16 cellular contexts compared by ENCODE assay signal in genomic region chr10:113922787-113923570, GRCh38.
DNase-seq lines count a peak whose midpoint lies in the region; ATAC-seq and TF ChIP-seq lines count a peak whose summit lies in the region.
"Had no signal": no experiment of that assay in that cellular context is flagged by ENCODE, and none has a peak within 500 bp of the region (broad histone marks: within the 10 kb centered on the region; RNA-seq: fewer than 3 reads in every experiment).

No MANE protein-coding gene starts in this region.

- H3K9me3 Mint-ChIP-seq in activated naive CD8-positive, alpha-beta T cell treated with anti-CD3 and anti-CD28 coated beads for 36 hours: no peaks in the 10 kb centered on the region
- H3K9me3 Mint-ChIP-seq in CD4-positive, alpha-beta T cell: peaks cover 4% of the 10 kb centered on the region
- H3K9me3 Mint-ChIP-seq: central memory CD8-positive, alpha-beta T cell had no signal

- H2AFZ ChIP-seq in OCI-LY1 (ENCODE audit: low read length): no peak overlapping the region

- no peak overlapping the region for H3K4me3 Mint-ChIP-seq in activated naive CD8-positive, alpha-beta T cell treated with anti-CD3 and anti-CD28 coated beads for 36 hours
- H3K4me3 Mint-ChIP-seq in CD4-positive, alpha-beta T cell: no peak overlapping the region
- H3K4me3 Mint-ChIP-seq: activated B cell treated with CpG ODN at 0.5 μM for 24 hours; CD8-positive, alpha-beta T cell; central memory CD8-positive, alpha-beta T cell; natural killer cell had no signal

- ATAC-seq in left ventricle myocardium superior: peak; percentile 78
- ATAC-seq in GM21619 (IDR thresholded peaks at IDR 0.05; ENCODE audit: unreplicated experiment): no peak
- no peak for ATAC-seq in CD4-positive, alpha-beta T cell (ENCODE audit: poor library complexity)
- ATAC-seq: CD8-positive, alpha-beta T cell; natural killer cell had no signal

- no peaks in the 10 kb centered on the region for H3K4me1 ChIP-seq in OCI-LY1 (ENCODE audit: insufficient read depth, low read length, severe bottlenecking)

- peaks cover 1% of the 10 kb centered on the region for H3K36me3 Mint-ChIP-seq in activated naive CD8-positive, alpha-beta T cell treated with anti-CD3 and anti-CD28 coated beads for 36 hours
- no peaks in the 10 kb centered on the region for H3K36me3 Mint-ChIP-seq in CD4-positive, alpha-beta T cell (ENCODE audit: low read depth)

- CTCF ChIA-PET in CD4-positive, alpha-beta T cell (lab: Charles Lee): interaction anchor here (1.1 kb wide), 1 partner anchor 15 kb away, joined by 3 read pairs; no protein-coding TSS in a partner anchor

- peak; percentile 0 for DNase-seq in NCI-H524 (lab: John Stamatoyannopoulos, UW)
- no peak for DNase-seq in NCI-H524 treated with DMSO at 0.1 percent for 48 hours (lab: John Stamatoyannopoulos, UW)
- peak; percentile 34 for DNase-seq in left ventricle myocardium superior
- no peak for DNase-seq in retinal pigment epithelial cell (ENCODE audit: low read depth)
- no peak for DNase-seq in activated naive CD8-positive, alpha-beta T cell treated with anti-CD3 and anti-CD28 coated beads for 36 hours
- no peak for DNase-seq in CD4-positive, alpha-beta T cell
- DNase-seq: activated B cell treated with CpG ODN at 0.5 μM for 24 hours; CD8-positive, alpha-beta T cell; natural killer cell; NCI-H1092 treated with DMSO at 0.1 percent for 48 hours; retina; stimulated activated CD4-positive, alpha-beta T cell treated with anti-CD3 and anti-CD28 coated beads, Interleukin-4, amount 100 ng/mL, for 1 hour had no signal

- no peak overlapping the region for H3K4me2 ChIP-seq in OCI-LY1 (ENCODE audit: low read length)

- TF ChIP-seq CTCF in OCI-LY1 (IDR thresholded peaks at IDR 0.05; ENCODE audit: low read length): peak; percentile 43; the same call in 1 of the 2 replicates
- TF ChIP-seq CTCF in retinal pigment epithelial cell (conservative IDR thresholded peaks at IDR 0.05; ENCODE audit: low read depth, low read length): peak; percentile 13
- TF ChIP-seq CTCF in CD4-positive, alpha-beta T cell (IDR thresholded peaks at IDR 0.05): no peak

- H3K79me2 ChIP-seq in OCI-LY1 (ENCODE audit: insufficient read depth, low read length): no peaks in the 10 kb centered on the region

- H3K9me2 ChIP-seq in OCI-LY1 (ENCODE audit: low read depth, low read length): no peaks in the 10 kb centered on the region

- H3K4me3 ChIP-seq in OCI-LY1 (ENCODE audit: low read depth, low read length, poor library complexity, severe bottlenecking): no peak overlapping the region
- no peak overlapping the region for H3K4me3 ChIP-seq in retinal pigment epithelial cell (ENCODE audit: low read length)

- POLR2A ChIA-PET in CD4-positive, alpha-beta T cell (lab: Charles Lee): no interaction called here

- H3K36me3 ChIP-seq in OCI-LY1 (ENCODE audit: insufficient read depth, low read length): no peaks in the 10 kb centered on the region

- no peak overlapping the region for H3K9ac ChIP-seq in OCI-LY1 (ENCODE audit: low read length)

- no peaks in the 10 kb centered on the region for H3K4me1 Mint-ChIP-seq in activated naive CD8-positive, alpha-beta T cell treated with anti-CD3 and anti-CD28 coated beads for 36 hours
- no peaks in the 10 kb centered on the region for H3K4me1 Mint-ChIP-seq in CD4-positive, alpha-beta T cell (ENCODE audit: low read depth)
- H3K4me1 Mint-ChIP-seq: activated B cell treated with CpG ODN at 0.5 μM for 24 hours; central memory CD8-positive, alpha-beta T cell; natural killer cell had no signal

- H3K27me3 ChIP-seq in OCI-LY1 (ENCODE audit: insufficient read depth, low read length): no peaks in the 10 kb centered on the region; the same call in 1 of the 2 replicates
- H3K27me3 ChIP-seq in CD4-positive, alpha-beta T cell (ENCODE audit: control insufficient read depth, insufficient read depth, low read length): no peaks in the 10 kb centered on the region

- H4K20me1 ChIP-seq in OCI-LY1 (ENCODE audit: insufficient read depth, low read length): no peaks in the 10 kb centered on the region

- no peak overlapping the region for H3K27ac ChIP-seq in OCI-LY1 (ENCODE audit: low read depth, low read length, poor library complexity, severe bottlenecking)
- no peak overlapping the region for H3K27ac ChIP-seq in CD4-positive, alpha-beta T cell (ENCODE audit: low read depth, low read length)

- H3F3A ChIP-seq in OCI-LY1 (ENCODE audit: insufficient read depth, low read length): no peaks in the 10 kb centered on the region

- H3K27ac Mint-ChIP-seq in activated naive CD8-positive, alpha-beta T cell treated with anti-CD3 and anti-CD28 coated beads for 36 hours: no peak overlapping the region
- H3K27ac Mint-ChIP-seq in CD4-positive, alpha-beta T cell: no peak overlapping the region
- H3K27ac Mint-ChIP-seq: activated B cell treated with CpG ODN at 0.5 μM for 24 hours; CD8-positive, alpha-beta T cell; IgD-negative memory B cell; natural killer cell had no signal

- H3K27me3 Mint-ChIP-seq in activated naive CD8-positive, alpha-beta T cell treated with anti-CD3 and anti-CD28 coated beads for 36 hours: peaks cover 24% of the 10 kb centered on the region
- H3K27me3 Mint-ChIP-seq in CD4-positive, alpha-beta T cell: peaks cover 34% of the 10 kb centered on the region
- H3K27me3 Mint-ChIP-seq: IgD-negative memory B cell had no signal

- intact Hi-C loops in left ventricle myocardium superior (cut with micrococcal nuclease): no loop called here
- intact Hi-C loops in CD4-positive, alpha-beta T cell (cut with DNase I, micrococcal nuclease): no loop called here

- H3K9me3 ChIP-seq in OCI-LY1 (ENCODE audit: low read length): no peaks in the 10 kb centered on the region
- peaks cover 12% of the 10 kb centered on the region for H3K9me3 ChIP-seq in CD4-positive, alpha-beta T cell (ENCODE audit: control insufficient read depth, low read length)

Comparison
In these comparisons a context has a peak if more than half of its experiments do, and no peak if none do; other contexts are left out.
1. DNase-seq: peak in NCI-H524 (2 of 2) and left ventricle myocardium superior (single experiment); none in NCI-H524 treated with DMSO at 0.1 percent for 48 hours (single experiment), retinal pigment epithelial cell (single experiment), activated naive CD8-positive, alpha-beta T cell treated with anti-CD3 and anti-CD28 coated beads for 36 hours (single experiment) and CD4-positive, alpha-beta T cell (0 of 10).